ENCODE assay signal across 17 cellular contexts in genomic region chr13:34414616-34415015, GRCh38.
"Had no signal": no experiment of that assay in that cellular context is flagged by ENCODE, and none has a peak within 500 bp of the region (broad histone marks: within the 10 kb centered on the region; RNA-seq: fewer than 3 reads in every experiment).

No MANE protein-coding gene starts in this region.

- DNase-seq: hippocampal formation; kidney glomerular epithelial cell; left colon; left ventricle myocardium inferior; mesendoderm; naive B cell; natural killer cell; pancreas; right lobe of liver; stimulated activated CD4-positive, alpha-beta T cell treated with anti-CD3 and anti-CD28 coated beads, Interleukin-1b, Interleukin-23, amount 100 ng/mL, for 48 hours; stimulated activated CD4-positive, alpha-beta T cell treated with anti-CD3 and anti-CD28 coated beads, Interleukin-2, amount 100 ng/mL, for 48 hours; stimulated activated CD4-positive, alpha-beta T cell treated with anti-CD3 and anti-CD28 coated beads, Interleukin-4, amount 100 ng/mL, for 4 hours; stimulated activated CD8-positive, alpha-beta memory T cell treated with anti-CD3 and anti-CD28 coated beads, Interleukin-4, amount 100 ng/mL, for 48 hours; stimulated activated naive CD4-positive, alpha-beta T cell treated with Interleukin-2 at 50 U/mL for 16 hours; stimulated activated naive CD8-positive, alpha-beta T cell treated with anti-CD3 and anti-CD28 coated beads, Interleukin-15, amount 100 ng/mL, for 72 hours; substantia nigra; uterus had no signal
